ENCODE assay signal across 1 cellular context in the genomic region with DNA sequence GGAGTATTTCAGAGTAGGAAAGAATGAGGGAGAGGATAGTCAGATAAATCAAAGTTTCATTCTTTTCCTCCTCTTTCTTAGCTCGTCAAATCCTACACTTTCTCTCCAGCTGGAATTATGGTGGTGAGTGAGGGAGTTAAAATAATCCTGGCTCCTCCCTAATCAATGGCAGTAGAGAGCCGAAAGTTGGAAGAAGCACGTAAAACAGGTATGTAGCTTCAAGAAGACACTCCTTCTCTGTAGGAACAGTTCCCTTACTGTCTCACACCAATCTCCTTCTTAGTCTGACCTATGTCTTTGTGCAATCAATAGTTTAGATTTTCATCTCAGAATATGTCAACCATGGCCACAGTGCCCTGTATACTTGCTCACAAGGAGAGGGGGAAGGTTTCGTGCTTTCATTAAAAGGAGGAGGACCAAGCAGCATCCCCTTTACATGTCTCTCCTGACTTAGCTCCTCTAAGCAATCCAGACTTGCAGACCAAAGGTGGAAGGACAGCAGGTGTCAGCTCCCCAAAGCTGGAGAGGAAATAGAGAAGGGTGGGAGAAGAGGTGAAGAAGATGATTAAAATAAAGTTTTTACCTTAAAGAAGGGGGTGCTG.
TF ChIP-seq lines count a peak whose summit lies in the region.

No MANE protein-coding gene starts in this region.

TF ChIP-seq in IMR-90, 13 proteins besides CTCF, POLR2A, EP300 and RAD21:
- no peak for TF ChIP-seq FOS (IDR thresholded peaks at IDR 0.05; ENCODE audit: low read depth, low read length)
- no peak for TF ChIP-seq BHLHE40 (IDR thresholded peaks at IDR 0.05; ENCODE audit: low read depth, low read length)
